8 cellular contexts compared by ENCODE assay signal in genomic region chr6:24855389-24856245, GRCh38. TPM values are rescaled to one million over a fixed set of nuclear protein-coding genes. Genes with fewer than 3 reads are reported as not detected.
DNase-seq lines count a peak whose midpoint lies in the region; ATAC-seq and TF ChIP-seq lines count a peak whose summit lies in the region.

No MANE protein-coding gene starts in this region.

- TF ChIP-seq POLR2A in gastroesophageal sphincter (IDR thresholded peaks at IDR 0.05) = no peak
- no peak for TF ChIP-seq POLR2A in transverse colon (IDR thresholded peaks at IDR 0.05)

- no peak overlapping the region for H3K4me3 ChIP-seq in Loucy (ENCODE audit: low read length, poor library complexity, severe bottlenecking)
- no peak overlapping the region for H3K4me3 ChIP-seq in gastroesophageal sphincter
- H3K4me3 ChIP-seq in osteoblast (ENCODE audit: insufficient read depth, low read length) = peak overlapping the region; percentile 38
- no peak overlapping the region for H3K4me3 ChIP-seq in transverse colon

- H2AFZ ChIP-seq in Loucy (ENCODE audit: low read length) (no peak overlapping the region), osteoblast (ENCODE audit: low read length) (peak overlapping the region; percentile 77)

- H3K9me3 ChIP-seq in Loucy (ENCODE audit: insufficient read depth, low read depth, low read length) (no peaks in the 10 kb centered on the region), gastroesophageal sphincter (no peaks in the 10 kb centered on the region), osteoblast (ENCODE audit: low read depth, low read length) (no peaks in the 10 kb centered on the region), transverse colon (no peaks in the 10 kb centered on the region)

- in situ Hi-C loops in transverse colon (cut with MboI; ENCODE audit: low pct_ligation_motif_present in 1 of 4, low pct_unique_long_range_greater_than_20kb in 1 of 4, low sequenced_read_pairs in 3 of 4) = loop anchor here (10.0 kb wide), 4 partner anchors 139 to 219 kb away; no protein-coding TSS in a partner anchor

- TF ChIP-seq EP300 in gastroesophageal sphincter (IDR thresholded peaks at IDR 0.05) (no peak), transverse colon (IDR thresholded peaks at IDR 0.05; ENCODE audit: low read depth) (no peak)

- no peak overlapping the region for H3K9ac ChIP-seq in Loucy (ENCODE audit: low read depth, low read length, poor library complexity, severe bottlenecking)

- peak; percentile 27 to 50 for DNase-seq in activated CD8-positive, alpha-beta memory T cell treated with anti-CD3 and anti-CD28 coated beads for 1 hour (ENCODE audit: extremely low read depth in 1 of 2, low read depth in 1 of 2)
- no peak for DNase-seq in activated CD8-positive, alpha-beta memory T cell treated with anti-CD3 and anti-CD28 coated beads, Interleukin-2, amount 50 U/mL, for 48 hours
- DNase-seq in SHP77 treated with DMSO at 0.1 percent for 48 hours (lab: John Stamatoyannopoulos, UW) (peak; percentile 58), osteoblast (ENCODE audit: insufficient read length, low spot score, missing footprints) (peak; percentile 85), transverse colon (peak; percentile 57)
- peak in 3 of 4 experiments; percentile 11 to 35 (median 17) for DNase-seq in activated naive CD4-positive, alpha-beta T cell (lab: John Stamatoyannopoulos, UW)

- H3K27me3 ChIP-seq in Loucy (ENCODE audit: insufficient read depth, low read length, poor library complexity, severe bottlenecking) (no peaks in the 10 kb centered on the region), gastroesophageal sphincter (no peaks in the 10 kb centered on the region), osteoblast (ENCODE audit: insufficient read depth, low read length) (no peaks in the 10 kb centered on the region), transverse colon (no peaks in the 10 kb centered on the region)

- peak overlapping the region in 2 of 4 donors; percentile 22 to 57 for H3K27ac ChIP-seq in gastroesophageal sphincter
- H3K27ac ChIP-seq in osteoblast (ENCODE audit: low read depth, low read length) = no peak overlapping the region
- peak overlapping the region in 2 of 4 donors; percentile 10 to 27 for H3K27ac ChIP-seq in transverse colon

- peaks cover 69% of the 10 kb centered on the region; the same call in 1 of the 2 replicates for H3K36me3 ChIP-seq in Loucy (ENCODE audit: insufficient read depth, low read length)
- no peaks in the 10 kb centered on the region for H3K36me3 ChIP-seq in gastroesophageal sphincter
- H3K36me3 ChIP-seq in osteoblast (ENCODE audit: insufficient read depth, low read length) = no peaks in the 10 kb centered on the region
- no peaks in the 10 kb centered on the region for H3K36me3 ChIP-seq in transverse colon

- intact Hi-C loops in transverse colon (cut with DNase I; ENCODE audit: low total_unique reads) = loop anchor here (5.0 to 10.0 kb wide), 2 partner anchors 217 to 1139 kb away; no protein-coding TSS in a partner anchor

- WGBS in gastroesophageal sphincter (ENCODE audit: low coverage in 1 of 2), 2 donors = 11 to 20% methylated on average over 12 to 15 of the region's 19 CpGs
- WGBS in transverse colon (ENCODE audit: low coverage in 1 of 2), 2 donors = 13 to 33% methylated on average over 10 to 19 of the region's 19 CpGs

- H3K4me1 ChIP-seq in Loucy (ENCODE audit: insufficient read depth, low read length, poor library complexity, severe bottlenecking) (no peaks in the 10 kb centered on the region), gastroesophageal sphincter (peaks cover 0 to 20% (median 0%) of the 10 kb centered on the region in 3 donors), osteoblast (ENCODE audit: insufficient read depth, low read length) (peaks cover 13% of the 10 kb centered on the region), transverse colon (peaks cover 0 to 25% (median 10%) of the 10 kb centered on the region in 4 donors)

- no peaks in the 10 kb centered on the region for H4K20me1 ChIP-seq in Loucy (ENCODE audit: insufficient read depth, low read length, poor library complexity, severe bottlenecking)
- no peaks in the 10 kb centered on the region for H4K20me1 ChIP-seq in osteoblast (ENCODE audit: insufficient read depth, low read length)

- H3F3A ChIP-seq in Loucy (ENCODE audit: low read depth) = no peaks in the 10 kb centered on the region

- ATAC-seq in gastroesophageal sphincter = peak; percentile 59

- H3K79me2 ChIP-seq in Loucy (ENCODE audit: insufficient read depth, low read length) (no peaks in the 10 kb centered on the region), osteoblast (ENCODE audit: insufficient read depth, low read length) (no peaks in the 10 kb centered on the region)

- H3K9me2 ChIP-seq in Loucy (replicated peaks; ENCODE audit: low read depth, low read length) = no peaks in the 10 kb centered on the region

- H3K4me2 ChIP-seq in Loucy (ENCODE audit: low read depth, low read length, poor library complexity, severe bottlenecking) = no peak overlapping the region
- peak overlapping the region; percentile 75 for H3K4me2 ChIP-seq in osteoblast (ENCODE audit: insufficient read depth, low read length)

- TF ChIP-seq CTCF in Loucy (conservative IDR thresholded peaks at IDR 0.05; ENCODE audit: low read length) (peak; percentile 88), gastroesophageal sphincter (IDR thresholded peaks at IDR 0.05) (peak; percentile 74 to 91 (median 77)), osteoblast (IDR thresholded peaks at IDR 0.05; ENCODE audit: extremely low read depth, low read depth, low read length) (peak; percentile 86), transverse colon (IDR thresholded peaks at IDR 0.05) (peak; percentile 82 to 88 (median 86))

RNA-seq across cellular contexts. Expression of gene ARMH2, which starts 56.9 kb away (rescaled TPM):
- total RNA-seq in gastroesophageal sphincter = under 1 TPM in 1 of 4 donors, not detected in 3; 0.54 TPM
- not detected in 2 replicates for total RNA-seq in osteoblast
- not detected for total RNA-seq in transverse colon
